Comparison of ENCODE assay signal across 13 cellular contexts in genomic region chr5:134784241-134784920, GRCh38. TPM values are rescaled to one million over a fixed set of nuclear protein-coding genes. Genes with fewer than 3 reads are reported as not detected.
DNase-seq lines count a peak whose midpoint lies in the region; ATAC-seq and TF ChIP-seq lines count a peak whose summit lies in the region.
"Had no signal": no experiment of that assay in that cellular context is flagged by ENCODE, and none has a peak within 500 bp of the region (broad histone marks: within the 10 kb centered on the region; RNA-seq: fewer than 3 reads in every experiment).

No MANE protein-coding gene starts in this region.

- H3K4me1 Mint-ChIP-seq in activated CD4-positive, alpha-beta T cell treated with anti-CD3 and anti-CD28 coated beads, Interleukin-2, amount 10 ng/mL, durations not matched to agents 24 days and 14 days = no peaks in the 10 kb centered on the region
- H3K4me1 Mint-ChIP-seq: activated CD4-positive, alpha-beta T cell treated with anti-CD3 and anti-CD28 coated beads for 36 hours; activated naive CD8-positive, alpha-beta T cell treated with anti-CD3 and anti-CD28 coated beads for 36 hours had no signal

- peak; percentile 66 for TF ChIP-seq CTCF in OCI-LY7 (conservative IDR thresholded peaks at IDR 0.05; ENCODE audit: low read length)
- TF ChIP-seq CTCF in smooth muscle cell (IDR thresholded peaks at IDR 0.05; ENCODE audit: borderline replicate concordance, insufficient read depth, poor library complexity, severe bottlenecking) = peak; percentile 17

- H2AFZ ChIP-seq in OCI-LY7 (ENCODE audit: low read length) (no peak overlapping the region), smooth muscle cell (ENCODE audit: low read depth) (no peak overlapping the region)

- H3K9me3 Mint-ChIP-seq in activated CD4-positive, alpha-beta T cell treated with anti-CD3 and anti-CD28 coated beads, Interleukin-2, amount 10 ng/mL, durations not matched to agents 24 days and 14 days = no peaks in the 10 kb centered on the region
- H3K9me3 Mint-ChIP-seq: activated naive CD8-positive, alpha-beta T cell treated with anti-CD3 and anti-CD28 coated beads for 36 hours had no signal

- H3K27ac ChIP-seq in OCI-LY7 (ENCODE audit: low read depth, low read length, poor library complexity, severe bottlenecking) (no peak overlapping the region), smooth muscle cell (ENCODE audit: low read depth) (peak overlapping the region; percentile 51)

- H3K4me3 ChIP-seq in OCI-LY7 (ENCODE audit: low read depth, low read length, poor library complexity, severe bottlenecking) (no peak overlapping the region), smooth muscle cell (no peak overlapping the region)

- H3K4me2 ChIP-seq in OCI-LY7 (ENCODE audit: low read length) = no peak overlapping the region
- H3K4me2 ChIP-seq in smooth muscle cell = no peak overlapping the region

- WGBS in smooth muscle cell (ENCODE audit: low lambda C conversion rate) = 87% methylated on average over 4 of the region's 4 CpGs

- H3K79me2 ChIP-seq in OCI-LY7 (ENCODE audit: insufficient read depth, low read depth, low read length) = peaks cover 3% of the 10 kb centered on the region; the same call in 1 of the 2 replicates
- H3K79me2 ChIP-seq in smooth muscle cell (ENCODE audit: low read depth) = no peaks in the 10 kb centered on the region

- H3K9me3 ChIP-seq in OCI-LY7 (ENCODE audit: low read length) (no peaks in the 10 kb centered on the region), smooth muscle cell (replicated peaks; ENCODE audit: low read depth) (no peaks in the 10 kb centered on the region)

- no peak for TF ChIP-seq POLR2A in erythroblast (IDR thresholded peaks at IDR 0.05; ENCODE audit: low read length)

- H3F3A ChIP-seq in smooth muscle cell (ENCODE audit: low read depth) = no peaks in the 10 kb centered on the region

- CTCF ChIA-PET in OCI-LY7 (lab: Charles Lee; ENCODE audit: unreplicated experiment) = no interaction called here

- peaks cover 96% of the 10 kb centered on the region for H3K36me3 ChIP-seq in OCI-LY7 (ENCODE audit: insufficient read depth, low read length)
- peaks cover 37% of the 10 kb centered on the region for H3K36me3 ChIP-seq in smooth muscle cell (ENCODE audit: low read depth)

- H3K27ac Mint-ChIP-seq in activated CD4-positive, alpha-beta T cell treated with anti-CD3 and anti-CD28 coated beads, Interleukin-2, amount 10 ng/mL, durations not matched to agents 24 days and 14 days = no peak overlapping the region
- H3K27ac Mint-ChIP-seq: activated CD4-positive, alpha-beta T cell treated with anti-CD3 and anti-CD28 coated beads for 36 hours; activated naive CD8-positive, alpha-beta T cell treated with anti-CD3 and anti-CD28 coated beads for 36 hours had no signal

- intact Hi-C loops in activated CD4-positive, alpha-beta T cell treated with anti-CD3 and anti-CD28 coated beads, Interleukin-2, amount 10 ng/mL, durations not matched to agents 24 days and 14 days (cut with micrococcal nuclease) = no loop called here
- intact Hi-C loops in OCI-LY7 (cut with micrococcal nuclease; ENCODE audit: unreplicated experiment) = loop anchor here (1.0 kb wide), 1 partner anchor 121 kb away; the partner anchor contains the start of gene PCBD2

- no peaks in the 10 kb centered on the region for H3K9me2 ChIP-seq in OCI-LY7 (ENCODE audit: insufficient read depth, low read length)

- no peak overlapping the region for H3K4me3 Mint-ChIP-seq in activated CD4-positive, alpha-beta T cell treated with anti-CD3 and anti-CD28 coated beads, Interleukin-2, amount 10 ng/mL, durations not matched to agents 24 days and 14 days
- H3K4me3 Mint-ChIP-seq: activated CD4-positive, alpha-beta T cell treated with anti-CD3 and anti-CD28 coated beads for 36 hours; activated naive CD8-positive, alpha-beta T cell treated with anti-CD3 and anti-CD28 coated beads for 36 hours had no signal

- no peaks in the 10 kb centered on the region for H3K27me3 Mint-ChIP-seq in activated CD4-positive, alpha-beta T cell treated with anti-CD3 and anti-CD28 coated beads, Interleukin-2, amount 10 ng/mL, durations not matched to agents 24 days and 14 days
- H3K27me3 Mint-ChIP-seq: activated CD4-positive, alpha-beta T cell treated with anti-CD3 and anti-CD28 coated beads for 36 hours; activated naive CD8-positive, alpha-beta T cell treated with anti-CD3 and anti-CD28 coated beads for 36 hours had no signal

- POLR2A ChIA-PET in OCI-LY7 (lab: Charles Lee) = interaction anchor here (0.6 to 1.0 kb wide), 2 partner anchors 10 to 58 kb away, joined by 3 to 4 read pairs; no protein-coding TSS in a partner anchor

- peak; percentile 65 for DNase-seq in activated CD4-positive, alpha-beta T cell treated with anti-CD3 and anti-CD28 coated beads, Interleukin-2, amount 10 ng/mL, durations not matched to agents 24 days and 14 days
- DNase-seq in activated CD4-positive, alpha-beta T cell treated with anti-CD3 and anti-CD28 coated beads, Interleukin-2, amount 50 U/mL, for 1 hour = no peak
- peak; percentile 26 for DNase-seq in OCI-LY7 (ENCODE audit: low spot score)
- peak; percentile 15 to 44 for DNase-seq in erythroblast (lab: John Stamatoyannopoulos, UW)
- DNase-seq in smooth muscle cell (lab: John Stamatoyannopoulos, UW; ENCODE audit: unreplicated experiment) = no peak
- no peak for DNase-seq in mesenteric fat pad (ENCODE audit: low spot score)
- no peak for DNase-seq in DMS79 (lab: John Stamatoyannopoulos, UW)
- DNase-seq: activated CD4-positive, alpha-beta T cell treated with anti-CD3 and anti-CD28 coated beads for 36 hours; activated naive CD8-positive, alpha-beta T cell treated with anti-CD3 and anti-CD28 coated beads for 36 hours; AML-193; NCI-H187 had no signal

- H3K4me1 ChIP-seq in OCI-LY7 (ENCODE audit: insufficient read depth, low read length, poor library complexity, severe bottlenecking) (no peaks in the 10 kb centered on the region), smooth muscle cell (ENCODE audit: low read depth) (no peaks in the 10 kb centered on the region)

- BruUV-seq in OCI-LY7 (replicated peaks; lab: Mats Ljungman, UMichigan) = TSS peak; percentile 19

- peaks cover 58% of the 10 kb centered on the region for H3K36me3 Mint-ChIP-seq in activated CD4-positive, alpha-beta T cell treated with anti-CD3 and anti-CD28 coated beads, Interleukin-2, amount 10 ng/mL, durations not matched to agents 24 days and 14 days (ENCODE audit: low read depth)

- ATAC-seq in HG02852 (IDR thresholded peaks at IDR 0.05; ENCODE audit: unreplicated experiment) = no peak
- ATAC-seq: activated CD4-positive, alpha-beta T cell treated with anti-CD3 and anti-CD28 coated beads for 36 hours; Right ventricle myocardium inferior had no signal

- H3K9ac ChIP-seq in smooth muscle cell (ENCODE audit: low read depth) = no peak overlapping the region

- H4K20me1 ChIP-seq in OCI-LY7 (ENCODE audit: insufficient read depth, low read length) (no peaks in the 10 kb centered on the region), smooth muscle cell (ENCODE audit: low read depth) (no peaks in the 10 kb centered on the region)

- no peaks in the 10 kb centered on the region for H3K27me3 ChIP-seq in smooth muscle cell (ENCODE audit: low read depth)

RNA-seq across cellular contexts. Expression of gene DDX46, which starts 25.8 kb away (rescaled TPM):
- total RNA-seq in activated CD4-positive, alpha-beta T cell treated with anti-CD3 and anti-CD28 coated beads, Interleukin-2, amount 10 ng/mL, durations not matched to agents 24 days and 14 days = 83.8 and 89.4 TPM in 2 replicates
- 44.5 and 47.1 TPM in 2 replicates for total RNA-seq in OCI-LY7 (2014; rRNA removed; shearing (Covaris generic))
- total RNA-seq in OCI-LY7 (2022) = 78.8 and 80.6 TPM in 2 replicates
- 29.2 and 29.4 TPM in 2 replicates for total RNA-seq in smooth muscle cell
- polyA plus RNA-seq in smooth muscle cell = 18.5 and 24.5 TPM in 2 replicates
- 41.4 TPM for total RNA-seq in mesenteric fat pad

RNA-seq across cellular contexts. Expression of gene CAMLG, which starts 46.0 kb away (rescaled TPM):
- 28.2 and 28.3 TPM in 2 replicates for total RNA-seq in activated CD4-positive, alpha-beta T cell treated with anti-CD3 and anti-CD28 coated beads, Interleukin-2, amount 10 ng/mL, durations not matched to agents 24 days and 14 days
- total RNA-seq in OCI-LY7 (2014; rRNA removed; shearing (Covaris generic)) = 27.3 and 28.5 TPM in 2 replicates
- 36.6 and 37.9 TPM in 2 replicates for total RNA-seq in OCI-LY7 (2022)
- 32.4 and 35.4 TPM in 2 replicates for total RNA-seq in smooth muscle cell
- 29.1 and 31.4 TPM in 2 replicates for polyA plus RNA-seq in smooth muscle cell
- total RNA-seq in mesenteric fat pad = 30.1 TPM

Comparison
In these comparisons a context has a peak if more than half of its experiments do, and no peak if none do; other contexts are left out.
1. DNase-seq: peak in activated CD4-positive, alpha-beta T cell treated with anti-CD3 and anti-CD28 coated beads, Interleukin-2, amount 10 ng/mL, durations not matched to agents 24 days and 14 days (single experiment), OCI-LY7 (single experiment) and erythroblast (2 of 2); none in activated CD4-positive, alpha-beta T cell treated with anti-CD3 and anti-CD28 coated beads, Interleukin-2, amount 50 U/mL, for 1 hour (single experiment), smooth muscle cell (single experiment), mesenteric fat pad (single experiment) and DMS79 (single experiment).